ENCODE assay signal across 19 cellular contexts in genomic region chr10:129450391-129450790, GRCh38.
"Had no signal": no experiment of that assay in that cellular context is flagged by ENCODE, and none has a peak within 500 bp of the region (broad histone marks: within the 10 kb centered on the region; RNA-seq: fewer than 3 reads in every experiment).

No MANE protein-coding gene starts in this region.

- H3K4me2 ChIP-seq: hepatocyte had no signal

- H3K27me3 ChIP-seq: colonic mucosa, foreskin keratinocyte, heart left ventricle, hepatocyte had no signal

- ATAC-seq: effector memory CD8-positive, alpha-beta T cell; foreskin keratinocyte; gastroesophageal sphincter; heart left ventricle; left cardiac atrium; left lung; left ventricle myocardium superior; lower lobe of right lung had no signal

- DNase-seq: colonic mucosa; cortex of kidney; effector CD8-positive, alpha-beta T cell; effector memory CD8-positive, alpha-beta T cell; heart left ventricle; hypothalamus; immature natural killer cell; left cardiac atrium; left lung; left ventricle myocardium superior; lower lobe of right lung; mesendoderm; midbrain had no signal

- H3K9me3 Mint-ChIP-seq: dendritic cell treated with granulocyte-macrophage colony-stimulating factor and Interleukin-4, amounts not matched to agents 40 ng/mL and 50 ng/mL, for 4 days; endodermal cell had no signal

- H3K4me3 Mint-ChIP-seq: dendritic cell treated with granulocyte-macrophage colony-stimulating factor and Interleukin-4, amounts not matched to agents 40 ng/mL and 50 ng/mL, for 4 days; effector memory CD8-positive, alpha-beta T cell; endodermal cell; immature natural killer cell had no signal

- H3K4me1 Mint-ChIP-seq: endodermal cell, immature natural killer cell had no signal

- H3K36me3 Mint-ChIP-seq: immature natural killer cell had no signal

- H3K36me3 ChIP-seq: colonic mucosa, esophagus muscularis mucosa, gastroesophageal sphincter, heart left ventricle, left lung, lower lobe of right lung had no signal

- H3K27ac ChIP-seq: colonic mucosa, esophagus muscularis mucosa, foreskin keratinocyte, gastroesophageal sphincter, heart left ventricle, hepatocyte, left lung, lower lobe of right lung had no signal

- H3K4me3 ChIP-seq: colonic mucosa, esophagus muscularis mucosa, gastroesophageal sphincter, heart left ventricle, hepatocyte, left lung, lower lobe of right lung had no signal

- H2AFZ ChIP-seq: hepatocyte had no signal

- H3K4me1 ChIP-seq: colonic mucosa, esophagus muscularis mucosa, foreskin keratinocyte, gastroesophageal sphincter, left lung, lower lobe of right lung had no signal

- H3K27ac Mint-ChIP-seq: dendritic cell treated with granulocyte-macrophage colony-stimulating factor and Interleukin-4, amounts not matched to agents 40 ng/mL and 50 ng/mL, for 4 days; effector memory CD8-positive, alpha-beta T cell; endodermal cell; immature natural killer cell had no signal

- H3K9me3 ChIP-seq: colonic mucosa, left lung, lower lobe of right lung had no signal
